In the genomic region with DNA sequence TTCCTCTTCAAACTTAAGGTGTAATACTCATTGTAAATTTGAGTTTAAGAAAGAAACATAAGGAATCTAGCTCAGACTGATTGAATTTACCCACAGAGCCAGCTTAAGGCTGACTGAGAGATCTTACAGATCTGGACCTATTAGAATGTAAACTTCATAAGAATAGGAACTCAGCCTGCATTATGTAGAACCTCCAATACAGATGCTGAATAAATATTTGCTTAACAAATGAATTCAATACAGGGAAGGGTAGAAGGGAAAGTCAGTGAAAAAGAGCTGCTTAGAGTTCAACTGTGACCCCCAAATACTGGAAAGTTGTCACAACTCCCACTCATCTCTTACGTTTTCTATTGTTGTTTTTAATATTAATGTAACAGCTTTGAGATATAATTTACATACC, we compare ENCODE assay signal across 14 cellular contexts. TPM values are rescaled to one million over a fixed set of nuclear protein-coding genes. Genes with fewer than 3 reads are reported as not detected.
DNase-seq lines count a peak whose midpoint lies in the region; ATAC-seq, FAIRE-seq and TF ChIP-seq lines count a peak whose summit lies in the region.
"Had no signal": no experiment of that assay in that cellular context is flagged by ENCODE, and none has a peak within 500 bp of the region (broad histone marks: within the 10 kb centered on the region; RNA-seq: fewer than 3 reads in every experiment).

No MANE protein-coding gene starts in this region.

- no CpG with 5 or more reads among the region's 1 CpG for WGBS in HUES64
- 50 to 68% methylated on average over 1 of the region's 1 CpG for WGBS in esophagus squamous epithelium, 2 donors
- WGBS in neuronal stem cell (ENCODE audit: extremely low coverage in 2 of 2, insufficient read length in 2 of 2, insufficient replicate concordance in 1 of 2), 2 donors = no CpG with 5 or more reads among the region's 1 CpG

- TF ChIP-seq POLR2A in H54 (IDR thresholded peaks at IDR 0.05; ENCODE audit: low read depth, low read length) (no peak), esophagus squamous epithelium (IDR thresholded peaks at IDR 0.05) (no peak)

- H4K20me1 ChIP-seq in PC-3 (ENCODE audit: low read length) = peaks cover 84% of the 10 kb centered on the region

- H2BK15ac ChIP-seq in neuronal stem cell (ENCODE audit: low read length) = no peak overlapping the region

- peak; percentile 11 for FAIRE-seq in H54 (lab: Jason Lieb, UNC)
- FAIRE-seq: A549, GM18507 had no signal

- no TSS peak for BruUV-seq in PC-3 (replicated peaks; lab: Mats Ljungman, UMichigan)

- H3K18ac ChIP-seq in neuronal stem cell (ENCODE audit: low read length) = no peak overlapping the region

- no peak overlapping the region for H3K27ac ChIP-seq in HUES64 (ENCODE audit: low read depth, low read length)
- H3K27ac ChIP-seq in PC-3 (ENCODE audit: low read length) = no peak overlapping the region
- no peak overlapping the region for H3K27ac ChIP-seq in iPS-20b (ENCODE audit: low read length)
- H3K27ac ChIP-seq in esophagus squamous epithelium = no peak overlapping the region
- no peak overlapping the region for H3K27ac ChIP-seq in neuronal stem cell (replicated peaks; ENCODE audit: low read length)
- H3K27ac ChIP-seq: A549, C4-2B had no signal

- CTCF ChIA-PET in PC-3 (lab: Charles Lee) = no interaction called here

- H3K36me3 ChIP-seq in HUES64 (ENCODE audit: insufficient read depth, low read length) (peaks cover 26% of the 10 kb centered on the region; the same call in 1 of the 2 replicates), PC-3 (ENCODE audit: low read depth, low read length) (peaks cover 16% of the 10 kb centered on the region), iPS-20b (ENCODE audit: insufficient read depth, low read depth, low read length) (peaks cover 19% of the 10 kb centered on the region), esophagus squamous epithelium (no peaks in the 10 kb centered on the region), neuronal stem cell (replicated peaks in 1 of 2; ENCODE audit: control insufficient read depth in 2 of 2, insufficient read depth in 2 of 2, low read length in 2 of 2) (peaks cover 2 to 60% of the 10 kb centered on the region in 2 donors)

- no peak overlapping the region for H3K4me2 ChIP-seq in PC-3 (ENCODE audit: low read length)
- no peak overlapping the region for H3K4me2 ChIP-seq in neuronal stem cell (ENCODE audit: insufficient read depth, low read length, poor library complexity, severe bottlenecking)
- H3K4me2 ChIP-seq: A549 had no signal

- H3K9me3 ChIP-seq in HUES64 (ENCODE audit: insufficient read depth, low read depth, low read length) (peaks cover 26% of the 10 kb centered on the region; the same call in 1 of the 2 replicates), PC-3 (ENCODE audit: low read length) (no peaks in the 10 kb centered on the region), iPS-20b (ENCODE audit: insufficient read depth, low read depth, low read length) (peaks cover 23% of the 10 kb centered on the region), esophagus squamous epithelium (peaks cover 0 to 4% (median 0%) of the 10 kb centered on the region in 3 donors), neuronal stem cell (replicated peaks in 1 of 2; ENCODE audit: control insufficient read depth in 2 of 2, insufficient read depth in 1 of 2, low read depth in 1 of 2, low read length in 2 of 2) (peaks cover 8 to 80% of the 10 kb centered on the region in 2 donors)
- H3K9me3 ChIP-seq: BE2C, Caco-2 had no signal

- H2AK5ac ChIP-seq in neuronal stem cell (ENCODE audit: low read depth, low read length) = no peak overlapping the region

- POLR2A ChIA-PET in PC-3 (lab: Charles Lee; ENCODE audit: unreplicated experiment) = no interaction called here

- H4K91ac ChIP-seq in neuronal stem cell (ENCODE audit: low read depth, low read length, poor library complexity) = no peak overlapping the region

- no peak overlapping the region for H2BK5ac ChIP-seq in neuronal stem cell (ENCODE audit: low read length)

- no peak overlapping the region for H3K14ac ChIP-seq in neuronal stem cell (ENCODE audit: low read length)

- no peaks in the 10 kb centered on the region for H3K27me3 ChIP-seq in HUES64 (ENCODE audit: insufficient read depth, low read length)
- no peaks in the 10 kb centered on the region for H3K27me3 ChIP-seq in PC-3 (ENCODE audit: low read length)
- no peaks in the 10 kb centered on the region for H3K27me3 ChIP-seq in iPS-20b (ENCODE audit: insufficient read depth, low read length)
- no peaks in the 10 kb centered on the region for H3K27me3 ChIP-seq in esophagus squamous epithelium
- H3K27me3 ChIP-seq in neuronal stem cell (ENCODE audit: control insufficient read depth in 3 of 3, insufficient read depth in 3 of 3, low read depth in 1 of 3, low read length in 3 of 3) = no peaks in the 10 kb centered on the region
- H3K27me3 ChIP-seq: BE2C had no signal

- peaks cover 99% of the 10 kb centered on the region for H3K79me2 ChIP-seq in PC-3 (ENCODE audit: low read length)

- ATAC-seq in PC-3 = peak; percentile 60; the same call in 1 of the 2 replicates

- H3K4me3 ChIP-seq in HUES64 (ENCODE audit: low read length) (0 out of 2 replicates have a peak overlapping the region, but pooled peaks have one; percentile 0), PC-3 (ENCODE audit: low read length) (no peak overlapping the region), iPS-20b (ENCODE audit: low read length) (0 out of 2 replicates have a peak overlapping the region, but pooled peaks have one; percentile 16), esophagus squamous epithelium (no peak overlapping the region), neuronal stem cell (ENCODE audit: low read length in 2 of 2) (no peak overlapping the region)
- H3K4me3 ChIP-seq: A549 had no signal

- H3K79me1 ChIP-seq in neuronal stem cell (ENCODE audit: low read depth, low read length) = peaks cover 2% of the 10 kb centered on the region

- H3F3A ChIP-seq in PC-3 (ENCODE audit: low read length, unreplicated experiment) = no peaks in the 10 kb centered on the region

- H3K4me1 ChIP-seq in HUES64 (ENCODE audit: insufficient read depth, low read length) (peaks cover 26% of the 10 kb centered on the region), PC-3 (ENCODE audit: insufficient read depth, low read length) (no peaks in the 10 kb centered on the region), iPS-20b (ENCODE audit: insufficient read depth, low read length) (peaks cover 24% of the 10 kb centered on the region), esophagus squamous epithelium (peaks cover 0 to 37% (median 0%) of the 10 kb centered on the region in 3 donors), neuronal stem cell (ENCODE audit: control insufficient read depth in 2 of 2, insufficient read depth in 1 of 2, low read depth in 1 of 2, low read length in 2 of 2) (no peaks in the 10 kb centered on the region)
- H3K4me1 ChIP-seq: A549, BE2C, Caco-2 had no signal

- H2BK12ac ChIP-seq in neuronal stem cell (ENCODE audit: low read length) = no peak overlapping the region

- TF ChIP-seq CTCF in PC-3 (conservative IDR thresholded peaks at IDR 0.05; ENCODE audit: low read depth, low read length) (no peak), esophagus squamous epithelium (IDR thresholded peaks at IDR 0.05) (no peak)

- H3K23ac ChIP-seq in neuronal stem cell (ENCODE audit: low read depth, low read length, poor library complexity) = no peak overlapping the region

- no peaks in the 10 kb centered on the region for H3K9me2 ChIP-seq in PC-3 (replicated peaks; ENCODE audit: low read length)

- no peak overlapping the region for H4K8ac ChIP-seq in neuronal stem cell (ENCODE audit: low read depth, low read length)

- H3K9ac ChIP-seq in HUES64 (ENCODE audit: low read depth, low read length) (no peak overlapping the region), PC-3 (ENCODE audit: low read length) (no peak overlapping the region), iPS-20b (ENCODE audit: low read depth, low read length) (no peak overlapping the region), neuronal stem cell (ENCODE audit: low read depth, low read length, poor library complexity) (no peak overlapping the region)

- DNase-seq in H54 (ENCODE audit: insufficient read length, low spot score) = no peak
- DNase-seq in PC-3 = no peak
- no peak for DNase-seq in GOT3 (lab: John Stamatoyannopoulos, UW)
- DNase-seq in esophagus squamous epithelium (lab: John Stamatoyannopoulos, UW) = no peak
- DNase-seq in CD1c-positive myeloid dendritic cell (ENCODE audit: extremely low spot score) = no peak
- no peak for DNase-seq in neuronal stem cell (ENCODE audit: low spot score)
- DNase-seq: BE2C; Caco-2; CD8-positive, alpha-beta memory T cell had no signal

- no peak overlapping the region for H3K4ac ChIP-seq in neuronal stem cell (ENCODE audit: low read length)

- H2AFZ ChIP-seq in PC-3 (ENCODE audit: low read length) (no peak overlapping the region), neuronal stem cell (ENCODE audit: low read length) (no peak overlapping the region)

- H2BK120ac ChIP-seq in neuronal stem cell (ENCODE audit: low read depth, low read length) = no peak overlapping the region

- intact Hi-C loops in PC-3 (cut with micrococcal nuclease) = no loop called here
- intact Hi-C loops in esophagus squamous epithelium (cut with DNase I) = no loop called here

RNA-seq across cellular contexts. Expression of a gene that starts 11.5 kb away (rescaled TPM):
- 34.0 TPM for polyA plus RNA-seq in HUES64 (2013, experiment 1 of 2)
- 35.6 TPM for polyA plus RNA-seq in HUES64 (2013, experiment 2 of 2)
- total RNA-seq in PC-3 (2014; rRNA removed) = 31.5 and 33.7 TPM in 2 replicates
- total RNA-seq in esophagus squamous epithelium = 10 to 100 TPM; 19.9 to 34.7 (median 23.4) TPM
- 25.2 TPM for polyA plus RNA-seq in neuronal stem cell (2013, experiment 1 of 2)
- polyA plus RNA-seq in neuronal stem cell (2013, experiment 2 of 2) = 27.1 TPM

Comparison
In these comparisons a context has a peak if more than half of its experiments do, and no peak if none do; other contexts are left out.
1. H3K4me3 ChIP-seq: peak in HUES64 (single experiment) and iPS-20b (single experiment); none in PC-3 (single experiment), esophagus squamous epithelium (0 of 4) and neuronal stem cell (0 of 2).